Comparison of ENCODE assay signal across 26 cellular contexts in genomic region chr5:103646698-103647614, GRCh38.
A peak's percentile ranks its signal among the peaks of the same experiment; 100 is the strongest.
DNase-seq lines count a peak whose midpoint lies in the region; ATAC-seq and TF ChIP-seq lines count a peak whose summit lies in the region.
"Had no signal": no experiment of that assay in that cellular context is flagged by ENCODE, and none has a peak within 500 bp of the region (broad histone marks: within the 10 kb centered on the region; RNA-seq: fewer than 3 reads in every experiment).

No MANE protein-coding gene starts in this region.

- no peak overlapping the region for H3K23ac ChIP-seq in mesendoderm (ENCODE audit: low read length)

- H3K4me1 Mint-ChIP-seq in endodermal cell, result peaks cover 35% of the 10 kb centered on the region

- no peaks in the 10 kb centered on the region for H3K79me2 ChIP-seq in mesendoderm (ENCODE audit: control insufficient read depth, insufficient read depth, low read length)

- no peaks in the 10 kb centered on the region for H3K27me3 ChIP-seq in HUES48 (ENCODE audit: control insufficient read depth, insufficient read depth, low read length)
- H3K27me3 ChIP-seq in endodermal cell (ENCODE audit: control insufficient read depth, insufficient read depth, low read length, poor library complexity, severe bottlenecking), result no peaks in the 10 kb centered on the region
- H3K27me3 ChIP-seq in mesendoderm (ENCODE audit: insufficient read depth, low read length, poor library complexity), result no peaks in the 10 kb centered on the region
- H3K27me3 ChIP-seq: BLaER1, SJSA1 had no signal

- ATAC-seq in HG02610 (IDR thresholded peaks at IDR 0.05; ENCODE audit: unreplicated experiment), result no peak
- ATAC-seq in HG02885 (IDR thresholded peaks at IDR 0.05; ENCODE audit: poor library complexity, unreplicated experiment), result no peak
- ATAC-seq: GM12878 had no signal

- H3K56ac ChIP-seq in mesendoderm (ENCODE audit: low read length), result no peak overlapping the region

- H3K79me1 ChIP-seq in mesendoderm (ENCODE audit: low read length), result no peaks in the 10 kb centered on the region

- peak overlapping the region; percentile 3 for H3K4me3 Mint-ChIP-seq in endodermal cell
- H3K4me3 Mint-ChIP-seq: CD4-positive, alpha-beta T cell; T-helper 1 cell treated with Interleukin-12 subunit alpha and Interleukin-12 subunit beta and Interleukin-4 antibody, amounts not matched to agents 30 μg/mL and 1 μg/mL, for 36 hours had no signal

- no peak overlapping the region for H2BK15ac ChIP-seq in mesendoderm (replicated peaks; ENCODE audit: low read depth)

- H2BK5ac ChIP-seq in mesendoderm (ENCODE audit: low read length), result no peak overlapping the region

- DNase-seq in NCI-H1417 (lab: John Stamatoyannopoulos, UW), result peak in 2 of 3 experiments; percentile 9 to 19
- DNase-seq in NCI-H1417 treated with DMSO at 0.1 percent for 48 hours (lab: John Stamatoyannopoulos, UW), result no peak
- DNase-seq in endodermal cell, result peak; percentile 61
- DNase-seq in mesendoderm, result peak; percentile 36
- no peak for DNase-seq in stimulated activated CD4-positive, alpha-beta T cell treated with anti-CD3 and anti-CD28 coated beads, Interleukin-2, amount 100 ng/mL, for 24 hours
- DNase-seq: ACHN; CD4-positive, alpha-beta T cell; COR-L47; GM23248; IMR-90; NCI-H1105; NCI-H1694; NCI-H2081; NCI-H446 treated with DMSO at 0.1 percent for 48 hours; NCI-H82; OCI-M1 had no signal

- H4K5ac ChIP-seq in mesendoderm (ENCODE audit: low read length), result no peak overlapping the region

- H3K27me3 Mint-ChIP-seq in endodermal cell (ENCODE audit: insufficient read depth), result no peaks in the 10 kb centered on the region
- H3K27me3 Mint-ChIP-seq: CD4-positive, alpha-beta T cell had no signal

- H3K9ac ChIP-seq in HUES48 (ENCODE audit: low read depth, low read length), result no peak overlapping the region
- no peak overlapping the region for H3K9ac ChIP-seq in endodermal cell (ENCODE audit: extremely low read depth, low read length, poor library complexity, severe bottlenecking)
- H3K9ac ChIP-seq in mesendoderm (ENCODE audit: low read length), result no peak overlapping the region
- H3K9ac ChIP-seq: BLaER1, GM23248, KMS-11 had no signal

- no peak overlapping the region for H3K4me2 ChIP-seq in mesendoderm (ENCODE audit: low read length)
- H3K4me2 ChIP-seq: BLaER1, KMS-11 had no signal

- no peak overlapping the region for H2BK120ac ChIP-seq in mesendoderm (ENCODE audit: low read depth, low read length)

- H3K9me3 Mint-ChIP-seq in endodermal cell, result no peaks in the 10 kb centered on the region
- H3K9me3 Mint-ChIP-seq: T-helper 1 cell treated with Interleukin-12 subunit alpha and Interleukin-12 subunit beta and Interleukin-4 antibody, amounts not matched to agents 30 μg/mL and 1 μg/mL, for 36 hours had no signal

- no peak overlapping the region for H3K4ac ChIP-seq in mesendoderm (ENCODE audit: low read depth, low read length)

- H3K36me3 ChIP-seq in HUES48 (ENCODE audit: control insufficient read depth, insufficient read depth, low read length) (no peaks in the 10 kb centered on the region), endodermal cell (ENCODE audit: control insufficient read depth, insufficient read depth, low read length) (no peaks in the 10 kb centered on the region), mesendoderm (ENCODE audit: control insufficient read depth, insufficient read depth, low read length) (no peaks in the 10 kb centered on the region)
- H3K36me3 ChIP-seq: BLaER1, SJSA1 had no signal

- H3K4me1 ChIP-seq in HUES48 (ENCODE audit: control insufficient read depth, insufficient read depth, low read length) (peaks cover 48% of the 10 kb centered on the region), endodermal cell (ENCODE audit: control insufficient read depth, insufficient read depth, low read length) (peaks cover 8% of the 10 kb centered on the region), mesendoderm (ENCODE audit: control insufficient read depth, low read depth, low read length) (no peaks in the 10 kb centered on the region)
- H3K4me1 ChIP-seq: SJSA1 had no signal

- H2AK5ac ChIP-seq in mesendoderm (ENCODE audit: low read length), result no peak overlapping the region

- H3K9me3 ChIP-seq in HUES48 (ENCODE audit: control insufficient read depth, insufficient read depth, low read length), result no peaks in the 10 kb centered on the region
- no peaks in the 10 kb centered on the region for H3K9me3 ChIP-seq in endodermal cell (ENCODE audit: control insufficient read depth, low read length)
- H3K9me3 ChIP-seq: BLaER1, SJSA1 had no signal

- peak overlapping the region; percentile 34 for H3K4me3 ChIP-seq in HUES48 (ENCODE audit: low read depth, low read length)
- peak overlapping the region; percentile 12 for H3K4me3 ChIP-seq in endodermal cell (ENCODE audit: low read length)
- no peak overlapping the region for H3K4me3 ChIP-seq in mesendoderm (ENCODE audit: low read length)
- H3K4me3 ChIP-seq: BLaER1, GM12878, GM23248, SJSA1 had no signal

- WGBS in endodermal cell (ENCODE audit: insufficient coverage in 1 of 2, insufficient read length in 1 of 2), 2 experiments, result 17 to 34% methylated on average over 3 to 6 of the region's 6 CpGs
- no CpG with 5 or more reads among the region's 6 CpGs for WGBS in mesendoderm (ENCODE audit: extremely low coverage, insufficient coverage, low lambda C conversion rate)

- H4K8ac ChIP-seq in mesendoderm (ENCODE audit: low read depth, low read length), result no peak overlapping the region

- TF ChIP-seq CTCF in endodermal cell (conservative IDR thresholded peaks at IDR 0.05), result no peak

- H3K27ac Mint-ChIP-seq in endodermal cell, result peak overlapping the region; percentile 9
- H3K27ac Mint-ChIP-seq: CD4-positive, alpha-beta T cell; T-helper 1 cell treated with Interleukin-12 subunit alpha and Interleukin-12 subunit beta and Interleukin-4 antibody, amounts not matched to agents 30 μg/mL and 1 μg/mL, for 36 hours had no signal

- no peak overlapping the region for H3K18ac ChIP-seq in mesendoderm (ENCODE audit: low read length)

- H3K27ac ChIP-seq in HUES48 (ENCODE audit: low read depth, low read length) (peak overlapping the region; percentile 87), endodermal cell (ENCODE audit: low read depth, low read length) (no peak overlapping the region), mesendoderm (ENCODE audit: low read depth, low read length) (no peak overlapping the region)
- H3K27ac ChIP-seq: 22Rv1, BLaER1, GM23248, HL-60, KMS-11, SJSA1 had no signal

- H3K36me3 Mint-ChIP-seq in endodermal cell (ENCODE audit: low read depth), result no peaks in the 10 kb centered on the region

Comparison
In these comparisons a context has a peak if more than half of its experiments do, and no peak if none do; other contexts are left out.
1. DNase-seq: peak in NCI-H1417 (2 of 3), endodermal cell (single experiment) and mesendoderm (single experiment); none in NCI-H1417 treated with DMSO at 0.1 percent for 48 hours (single experiment) and stimulated activated CD4-positive, alpha-beta T cell treated with anti-CD3 and anti-CD28 coated beads, Interleukin-2, amount 100 ng/mL, for 24 hours (0 of 2).